ENCODE assay signal across 1 cellular context in the genomic region with DNA sequence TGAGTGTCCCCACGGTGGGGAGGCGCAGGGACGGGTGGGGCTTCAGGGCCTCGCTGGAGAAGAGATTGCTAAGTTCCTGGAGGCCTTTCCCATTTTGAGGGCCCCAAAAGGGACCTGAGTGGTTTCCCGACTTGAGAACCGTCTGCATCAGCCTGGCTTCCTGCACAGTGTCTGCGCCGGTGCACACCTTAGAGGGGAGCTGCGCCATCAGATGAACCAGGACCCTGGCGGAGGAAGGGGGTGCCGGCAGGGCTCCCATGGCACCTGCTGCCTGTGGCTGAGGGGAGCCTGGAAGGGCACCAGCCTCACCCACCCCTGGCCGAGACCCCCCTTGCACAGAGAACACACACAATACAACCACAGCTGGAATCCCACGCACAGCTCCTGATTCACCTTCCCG.
TF ChIP-seq lines count a peak whose summit lies in the region.

No MANE protein-coding gene starts in this region.

TF ChIP-seq in H1, 55 proteins besides CTCF, POLR2A, EP300 and RAD21:
- TF ChIP-seq SIN3A (conservative IDR thresholded peaks at IDR 0.05 in 1 of 2, IDR thresholded peaks at IDR 0.05 in 1 of 2; ENCODE audit: low read depth in 1 of 2, low read length in 2 of 2) (no peak), RXRA (IDR thresholded peaks at IDR 0.05; ENCODE audit: insufficient read depth, low read depth, low read length) (no peak), NRF1 (IDR thresholded peaks at IDR 0.05; ENCODE audit: low read depth, low read length) (no peak), CHD7 (IDR thresholded peaks at IDR 0.05; ENCODE audit: insufficient replicate concordance, low read length) (no peak), GTF2F1 (IDR thresholded peaks at IDR 0.05; ENCODE audit: borderline replicate concordance, low read depth, low read length) (no peak), EGR1 (IDR thresholded peaks at IDR 0.05; ENCODE audit: borderline replicate concordance, low read depth, low read length) (no peak), USF2 (IDR thresholded peaks at IDR 0.05; ENCODE audit: low read length) (no peak), RFX5 (IDR thresholded peaks at IDR 0.05; ENCODE audit: borderline replicate concordance, low read depth, low read length) (no peak), CHD1 (IDR thresholded peaks at IDR 0.05; ENCODE audit: low read depth, low read length) (no peak), TEAD4 (IDR thresholded peaks at IDR 0.05; ENCODE audit: low read depth, low read length) (no peak), MAFK (IDR thresholded peaks at IDR 0.05; ENCODE audit: low read depth, low read length) (no peak), CREB1 (IDR thresholded peaks at IDR 0.05) (no peak), TAF1 (IDR thresholded peaks at IDR 0.05; ENCODE audit: low read depth, low read length) (no peak), EZH2 (IDR thresholded peaks at IDR 0.05; ENCODE audit: low read depth, low read length, severe bottlenecking) (no peak), TCF12 (IDR thresholded peaks at IDR 0.05; ENCODE audit: low read depth, low read length) (no peak), PHF8 (conservative IDR thresholded peaks at IDR 0.05; ENCODE audit: low read depth, low read length) (no peak)
- TF ChIP-seq, protein P1, sequence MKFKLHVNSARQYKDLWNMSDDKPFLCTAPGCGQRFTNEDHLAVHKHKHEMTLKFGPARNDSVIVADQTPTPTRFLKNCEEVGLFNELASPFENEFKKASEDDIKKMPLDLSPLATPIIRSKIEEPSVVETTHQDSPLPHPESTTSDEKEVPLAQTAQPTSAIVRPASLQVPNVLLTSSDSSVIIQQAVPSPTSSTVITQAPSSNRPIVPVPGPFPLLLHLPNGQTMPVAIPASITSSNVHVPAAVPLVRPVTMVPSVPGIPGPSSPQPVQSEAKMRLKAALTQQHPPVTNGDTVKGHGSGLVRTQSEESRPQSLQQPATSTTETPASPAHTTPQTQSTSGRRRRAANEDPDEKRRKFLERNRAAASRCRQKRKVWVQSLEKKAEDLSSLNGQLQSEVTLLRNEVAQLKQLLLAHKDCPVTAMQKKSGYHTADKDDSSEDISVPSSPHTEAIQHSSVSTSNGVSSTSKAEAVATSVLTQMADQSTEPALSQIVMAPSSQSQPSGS (IDR thresholded peaks at IDR 0.05; ENCODE audit: low read length), result no peak
